Comparison of ENCODE assay signal across 24 cellular contexts in the genomic region with DNA sequence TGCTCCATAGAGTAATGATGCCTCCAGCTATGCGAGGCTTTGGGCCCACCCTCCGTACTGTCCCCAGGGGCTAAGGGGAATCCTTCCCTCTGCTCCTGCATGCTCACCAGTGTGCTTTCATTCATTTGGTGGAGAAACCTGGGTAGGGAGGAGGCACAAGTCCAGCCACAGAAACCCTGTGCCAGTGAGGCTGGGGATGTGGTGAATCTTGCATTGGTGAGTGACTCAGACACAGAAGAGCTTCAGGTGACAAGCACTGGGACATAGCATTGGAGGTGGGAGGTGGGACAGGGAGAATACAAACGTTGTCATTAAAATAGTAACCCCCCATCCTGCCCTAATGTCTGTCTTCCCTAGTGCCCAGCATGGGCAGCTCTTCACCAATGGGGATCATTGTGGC. TPM values are rescaled to one million over a fixed set of nuclear protein-coding genes. Genes with fewer than 3 reads are reported as not detected.
"Had no signal": no experiment of that assay in that cellular context is flagged by ENCODE, and none has a peak within 500 bp of the region (broad histone marks: within the 10 kb centered on the region; RNA-seq: fewer than 3 reads in every experiment).

No MANE protein-coding gene starts in this region.

- H3K4me3 Mint-ChIP-seq: endodermal cell; naive B cell; nephron; stimulated activated memory B cell treated with anti-CD40 and anti-IgM and Interleukin-4, amounts not matched to agents 10 μg/mL and 1 μg/mL and 100 μg/mL, for 72 hours had no signal

- DNase-seq: colonic mucosa; effector CD4-positive, alpha-beta T cell; endodermal cell; foreskin melanocyte; head of caudate nucleus; hippocampal formation; left colon; left ventricle myocardium superior; naive B cell; retina; right lobe of liver; stimulated activated CD4-positive, alpha-beta T cell treated with anti-CD3 and anti-CD28 coated beads, Interleukin-4, amount 100 ng/mL, for 1 hour; stimulated activated CD8-positive, alpha-beta memory T cell treated with anti-CD3 and anti-CD28 coated beads, Interleukin-4, amount 100 ng/mL, for 48 hours; stomach; substantia nigra; transverse colon had no signal

- H3K27me3 ChIP-seq: colonic mucosa, right lobe of liver, stomach, transverse colon had no signal

- H3K36me3 ChIP-seq: colonic mucosa, right lobe of liver, stomach, thoracic aorta, transverse colon had no signal

- H3K9me3 Mint-ChIP-seq: endodermal cell; naive B cell; nephron; stimulated activated memory B cell treated with anti-CD40 and anti-IgM and Interleukin-4, amounts not matched to agents 10 μg/mL and 1 μg/mL and 100 μg/mL, for 72 hours had no signal

- H3K4me1 ChIP-seq: colonic mucosa, parathyroid adenoma, psoas muscle had no signal

- H3K4me3 ChIP-seq: colonic mucosa, psoas muscle, right lobe of liver, stomach, thoracic aorta, transverse colon had no signal

- H3K27ac ChIP-seq: colonic mucosa, parathyroid adenoma, psoas muscle, right lobe of liver, thoracic aorta, transverse colon had no signal

- ATAC-seq: left colon; left ventricle myocardium superior; psoas muscle; right lobe of liver; stimulated activated memory B cell treated with anti-CD40 and anti-IgM and Interleukin-4, amounts not matched to agents 10 μg/mL and 1 μg/mL and 100 μg/mL, for 72 hours had no signal

- H3K36me3 Mint-ChIP-seq: naive B cell; stimulated activated memory B cell treated with anti-CD40 and anti-IgM and Interleukin-4, amounts not matched to agents 10 μg/mL and 1 μg/mL and 100 μg/mL, for 72 hours had no signal

- H3K27ac Mint-ChIP-seq: endodermal cell had no signal

- H3K27me3 Mint-ChIP-seq: stimulated activated memory B cell treated with anti-CD40 and anti-IgM and Interleukin-4, amounts not matched to agents 10 μg/mL and 1 μg/mL and 100 μg/mL, for 72 hours had no signal

- H3K9me3 ChIP-seq: colonic mucosa, psoas muscle, right lobe of liver, stomach, thoracic aorta, transverse colon had no signal

RNA-seq across cellular contexts. Expression of a gene that starts 5.2 kb away (rescaled TPM):
- total RNA-seq: endodermal cell, endothelial cell of umbilical vein had no signal
- polyA plus RNA-seq: endothelial cell of umbilical vein had no signal

RNA-seq across cellular contexts. Expression of a gene that starts 13.9 kb away (rescaled TPM):
- total RNA-seq: endodermal cell had no signal

RNA-seq across cellular contexts. Expression of a gene that starts 39.1 kb away (rescaled TPM):
- total RNA-seq: dermis microvascular lymphatic vessel endothelial cell, endodermal cell, endothelial cell of umbilical vein, lung microvascular endothelial cell had no signal
- polyA plus RNA-seq: endothelial cell of umbilical vein had no signal
